In the genomic region with DNA sequence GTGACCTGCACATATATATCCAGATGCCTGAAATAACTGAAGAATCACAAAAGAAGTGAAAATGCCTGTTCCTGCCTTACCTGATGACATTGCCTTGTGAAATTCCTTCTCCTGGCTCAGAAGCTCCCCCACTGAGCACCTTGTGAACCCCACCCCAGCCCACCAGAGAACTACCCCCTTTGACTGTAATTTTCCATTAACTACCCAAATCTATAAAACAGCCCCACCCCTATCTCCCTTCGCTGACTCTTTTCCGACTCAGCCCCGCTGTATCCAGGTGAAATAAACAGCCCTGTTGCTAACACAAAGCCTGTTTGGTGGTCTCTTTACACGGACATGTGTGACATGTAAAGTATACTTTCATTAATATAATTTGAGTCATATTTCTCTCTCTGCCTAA, we compare ENCODE assay signal across 16 cellular contexts.
DNase-seq lines count a peak whose midpoint lies in the region; ATAC-seq and TF ChIP-seq lines count a peak whose summit lies in the region.
"Had no signal": no experiment of that assay in that cellular context is flagged by ENCODE, and none has a peak within 500 bp of the region (broad histone marks: within the 10 kb centered on the region; RNA-seq: fewer than 3 reads in every experiment).

No MANE protein-coding gene starts in this region.

- no peaks in the 10 kb centered on the region for H3K9me3 ChIP-seq in H9 (ENCODE audit: control insufficient read depth, low read depth, low read length)
- H3K9me3 ChIP-seq in HUES64 (ENCODE audit: insufficient read depth, low read depth, low read length), result peaks cover 6% of the 10 kb centered on the region; the same call in 1 of the 2 replicates
- peaks cover 58% of the 10 kb centered on the region for H3K9me3 ChIP-seq in endodermal cell (ENCODE audit: control insufficient read depth, low read length)
- no peaks in the 10 kb centered on the region for H3K9me3 ChIP-seq in stomach smooth muscle (ENCODE audit: control insufficient read depth in 2 of 2, low read length in 2 of 2)

- H3K4me1 Mint-ChIP-seq in H9 (peaks cover 32 to 41% of the 10 kb centered on the region in 2 experiments), endodermal cell (peaks cover 13% of the 10 kb centered on the region)
- H3K4me1 Mint-ChIP-seq in stimulated activated memory B cell treated with anti-CD40 and anti-IgM and Interleukin-4, amounts not matched to agents 10 μg/mL and 1 μg/mL and 100 μg/mL, for 72 hours, result no peaks in the 10 kb centered on the region
- H3K4me1 Mint-ChIP-seq: CD4-positive, CD25-positive, alpha-beta regulatory T cell had no signal

- H4K5ac ChIP-seq in H9 (ENCODE audit: insufficient read length, low read depth, low read length), result no peak overlapping the region

- no peak overlapping the region for H3K56ac ChIP-seq in H9 (ENCODE audit: insufficient read length, low read depth, low read length)

- no peaks in the 10 kb centered on the region for H3K36me3 ChIP-seq in HUES64 (ENCODE audit: insufficient read depth, low read length)
- H3K36me3 ChIP-seq in endodermal cell (ENCODE audit: control insufficient read depth, insufficient read depth, low read length), result no peaks in the 10 kb centered on the region
- H3K36me3 ChIP-seq in stomach smooth muscle (ENCODE audit: control insufficient read depth in 2 of 2, insufficient read depth in 2 of 2, low read length in 2 of 2), result no peaks in the 10 kb centered on the region
- H3K36me3 ChIP-seq: BLaER1 treated with 17β-estradiol and CSF1 and Interleukin-3, amounts not matched to agents 10 nM and 100 nM had no signal

- no peak for DNase-seq in H9
- DNase-seq in endodermal cell, result peak; percentile 43
- no peak for DNase-seq in foreskin fibroblast
- no peak for DNase-seq in stimulated activated CD4-positive, alpha-beta T cell treated with anti-CD3 and anti-CD28 coated beads, Interleukin-15, amount 100 ng/mL, for 24 hours
- DNase-seq: ACHN; Calu3; CD4-positive, CD25-positive, alpha-beta regulatory T cell; DMS 273 treated with DMSO at 0.1 percent for 48 hours; GOT3; HCEC 1CT had no signal

- peak overlapping the region; percentile 60 for H2BK20ac ChIP-seq in H9 (ENCODE audit: low read depth, low read length, poor library complexity, severe bottlenecking)

- H3K9me3 Mint-ChIP-seq in H9 (peaks cover 27 to 42% of the 10 kb centered on the region in 2 experiments), endodermal cell (peaks cover 62% of the 10 kb centered on the region)
- peaks cover 2% of the 10 kb centered on the region for H3K9me3 Mint-ChIP-seq in stimulated activated memory B cell treated with anti-CD40 and anti-IgM and Interleukin-4, amounts not matched to agents 10 μg/mL and 1 μg/mL and 100 μg/mL, for 72 hours

- H4K20me1 ChIP-seq in H9 (ENCODE audit: control insufficient read depth, insufficient read depth, insufficient read length), result no peaks in the 10 kb centered on the region
- H4K20me1 ChIP-seq: BLaER1 treated with 17β-estradiol and CSF1 and Interleukin-3, amounts not matched to agents 10 nM and 100 nM had no signal

- H2BK120ac ChIP-seq in H9 (ENCODE audit: low read depth, low read length, poor library complexity, severe bottlenecking), result peak overlapping the region; percentile 61

- no peaks in the 10 kb centered on the region for H3K27me3 Mint-ChIP-seq in H9 (ENCODE audit: low read depth)
- H3K27me3 Mint-ChIP-seq in endodermal cell (ENCODE audit: insufficient read depth), result no peaks in the 10 kb centered on the region
- H3K27me3 Mint-ChIP-seq in stimulated activated memory B cell treated with anti-CD40 and anti-IgM and Interleukin-4, amounts not matched to agents 10 μg/mL and 1 μg/mL and 100 μg/mL, for 72 hours, result no peaks in the 10 kb centered on the region
- H3K27me3 Mint-ChIP-seq: CD4-positive, CD25-positive, alpha-beta regulatory T cell had no signal

- H2BK12ac ChIP-seq in H9 (ENCODE audit: insufficient read length, low read depth, low read length), result no peak overlapping the region

- WGBS in H9 (ENCODE audit: extremely low coverage, insufficient read length, low lambda C conversion rate), result no CpG with 5 or more reads among the region's 4 CpGs
- 27% methylated on average over 3 of the region's 4 CpGs for WGBS in HUES64
- 0 to 33% methylated on average over 1 to 3 of the region's 4 CpGs for WGBS in endodermal cell (ENCODE audit: insufficient coverage in 1 of 2, insufficient read length in 1 of 2), 2 experiments

- ATAC-seq in stimulated activated memory B cell treated with anti-CD40 and anti-IgM and Interleukin-4, amounts not matched to agents 10 μg/mL and 1 μg/mL and 100 μg/mL, for 72 hours, result no peak
- ATAC-seq: GM12878, K562 had no signal

- H3T11ph ChIP-seq in H9 (ENCODE audit: low read length), result peak overlapping the region; percentile 88

- no peak overlapping the region for H3K4me2 ChIP-seq in H9 (ENCODE audit: insufficient read depth, insufficient read length, low read length)
- H3K4me2 ChIP-seq: BLaER1 treated with 17β-estradiol and CSF1 and Interleukin-3, amounts not matched to agents 10 nM and 100 nM had no signal

- no peaks in the 10 kb centered on the region for H3K79me1 ChIP-seq in H9 (ENCODE audit: insufficient read depth, low read depth, low read length, poor library complexity, severe bottlenecking)

- H3K4me3 Mint-ChIP-seq in H9 (no peak overlapping the region; a peak in 1 of 5 replicates), endodermal cell (no peak overlapping the region)
- no peak overlapping the region for H3K4me3 Mint-ChIP-seq in stimulated activated memory B cell treated with anti-CD40 and anti-IgM and Interleukin-4, amounts not matched to agents 10 μg/mL and 1 μg/mL and 100 μg/mL, for 72 hours
- H3K4me3 Mint-ChIP-seq: CD4-positive, CD25-positive, alpha-beta regulatory T cell had no signal

- H3K4me1 ChIP-seq in H9 (ENCODE audit: insufficient read depth, low read length), result no peaks in the 10 kb centered on the region; the same call in 1 of the 2 replicates
- peaks cover 36% of the 10 kb centered on the region for H3K4me1 ChIP-seq in HUES64 (ENCODE audit: insufficient read depth, low read length)
- H3K4me1 ChIP-seq in endodermal cell (ENCODE audit: control insufficient read depth, insufficient read depth, low read length), result peaks cover 2% of the 10 kb centered on the region
- H3K4me1 ChIP-seq in stomach smooth muscle (ENCODE audit: control insufficient read depth, insufficient read depth, low read length), result peaks cover 6% of the 10 kb centered on the region
- H3K4me1 ChIP-seq: BLaER1 treated with 17β-estradiol and CSF1 and Interleukin-3, amounts not matched to agents 10 nM and 100 nM had no signal

- no peaks in the 10 kb centered on the region for H3K79me2 ChIP-seq in H9 (ENCODE audit: insufficient read depth, low read length)

- H3K4me3 ChIP-seq in HUES64 (ENCODE audit: low read length), result no peak overlapping the region
- H3K4me3 ChIP-seq in endodermal cell (ENCODE audit: low read length), result peak overlapping the region; percentile 57
- H3K4me3 ChIP-seq in stomach smooth muscle (ENCODE audit: low read length in 2 of 2), result peak overlapping the region; percentile 22 to 27
- H3K4me3 ChIP-seq in foreskin fibroblast (ENCODE audit: low read depth in 1 of 2, low read length in 2 of 2), result no peak overlapping the region
- H3K4me3 ChIP-seq: BLaER1 treated with 17β-estradiol and CSF1 and Interleukin-3, amounts not matched to agents 10 nM and 100 nM; GM12878; K562 had no signal

- H3K18ac ChIP-seq in H9 (ENCODE audit: insufficient read length, low read depth, low read length), result peak overlapping the region; percentile 58

- no peak overlapping the region for H3K23ac ChIP-seq in H9 (ENCODE audit: insufficient read length, low read depth, low read length)

- H2BK15ac ChIP-seq in H9 (ENCODE audit: low read depth, low read length), result no peak overlapping the region

- H4K91ac ChIP-seq in H9 (ENCODE audit: insufficient read length, low read depth, low read length), result no peak overlapping the region

- peak overlapping the region; percentile 2 for H2BK5ac ChIP-seq in H9 (ENCODE audit: insufficient read length, low read length)

- no peak overlapping the region for H3K14ac ChIP-seq in H9 (ENCODE audit: insufficient read depth, low read length)

- H3K36me3 Mint-ChIP-seq in H9 (ENCODE audit: insufficient read depth in 1 of 3, low read depth in 3 of 3), result peaks cover 27 to 39% (median 39%) of the 10 kb centered on the region in 3 experiments
- peaks cover 42% of the 10 kb centered on the region for H3K36me3 Mint-ChIP-seq in endodermal cell (ENCODE audit: low read depth)
- no peaks in the 10 kb centered on the region for H3K36me3 Mint-ChIP-seq in stimulated activated memory B cell treated with anti-CD40 and anti-IgM and Interleukin-4, amounts not matched to agents 10 μg/mL and 1 μg/mL and 100 μg/mL, for 72 hours
- H3K36me3 Mint-ChIP-seq: CD4-positive, CD25-positive, alpha-beta regulatory T cell had no signal

- no peak overlapping the region; the same call in 1 of the 2 replicates for H3K4ac ChIP-seq in H9 (ENCODE audit: low read depth, low read length)

- H3K27ac ChIP-seq in H9 (ENCODE audit: insufficient read length, low read depth, low read length) (peak overlapping the region; percentile 61), HUES64 (ENCODE audit: low read depth, low read length) (peak overlapping the region; percentile 43; the same call in 1 of the 2 replicates), endodermal cell (ENCODE audit: low read depth, low read length) (no peak overlapping the region), stomach smooth muscle (ENCODE audit: low read length) (peak overlapping the region; percentile 18)
- H3K27ac ChIP-seq: BLaER1 treated with 17β-estradiol and CSF1 and Interleukin-3, amounts not matched to agents 10 nM and 100 nM had no signal

- H3K23me2 ChIP-seq in H9 (ENCODE audit: insufficient read length, low read depth, low read length, poor library complexity, severe bottlenecking), result no peaks in the 10 kb centered on the region

- H3K27me3 ChIP-seq in H9 (ENCODE audit: insufficient read depth, low read length) (no peaks in the 10 kb centered on the region), HUES64 (ENCODE audit: insufficient read depth, low read length) (no peaks in the 10 kb centered on the region), endodermal cell (ENCODE audit: control insufficient read depth, insufficient read depth, low read length, poor library complexity, severe bottlenecking) (no peaks in the 10 kb centered on the region), stomach smooth muscle (ENCODE audit: control insufficient read depth in 1 of 2, insufficient read depth in 2 of 2, low read length in 2 of 2) (no peaks in the 10 kb centered on the region)
- H3K27me3 ChIP-seq: BLaER1 treated with 17β-estradiol and CSF1 and Interleukin-3, amounts not matched to agents 10 nM and 100 nM had no signal

- no peak overlapping the region for H4K8ac ChIP-seq in H9 (replicated peaks; ENCODE audit: insufficient read length, low read depth, low read length)

- no peak overlapping the region for H2AK5ac ChIP-seq in H9 (ENCODE audit: insufficient read length, low read length)

- H2AFZ ChIP-seq in H9 (ENCODE audit: low read length), result no peak overlapping the region

- H3K27ac Mint-ChIP-seq in H9, result peak overlapping the region; percentile 96 to 99 (median 98)
- peak overlapping the region; percentile 84 for H3K27ac Mint-ChIP-seq in endodermal cell
- H3K27ac Mint-ChIP-seq in stimulated activated memory B cell treated with anti-CD40 and anti-IgM and Interleukin-4, amounts not matched to agents 10 μg/mL and 1 μg/mL and 100 μg/mL, for 72 hours, result no peak overlapping the region
- H3K27ac Mint-ChIP-seq: CD4-positive, CD25-positive, alpha-beta regulatory T cell had no signal

- TF ChIP-seq CTCF in H9 (conservative IDR thresholded peaks at IDR 0.05), result no peak
- no peak for TF ChIP-seq CTCF in endodermal cell (conservative IDR thresholded peaks at IDR 0.05)
- TF ChIP-seq CTCF in foreskin fibroblast (IDR thresholded peaks at IDR 0.05; ENCODE audit: low read depth, low read length), result no peak

- H3K9ac ChIP-seq in H9 (ENCODE audit: extremely low read depth, insufficient read length, low read length) (no peak overlapping the region), HUES64 (ENCODE audit: low read depth, low read length) (peak overlapping the region; percentile 43; the same call in 1 of the 2 replicates), endodermal cell (ENCODE audit: extremely low read depth, low read length, poor library complexity, severe bottlenecking) (no peak overlapping the region), stomach smooth muscle (ENCODE audit: low read length in 2 of 2) (no peak overlapping the region)
- H3K9ac ChIP-seq: BLaER1 treated with 17β-estradiol and CSF1 and Interleukin-3, amounts not matched to agents 10 nM and 100 nM had no signal

Comparison
In these comparisons a context has a peak if more than half of its experiments do, and no peak if none do; other contexts are left out.
1. H3K4me3 ChIP-seq: peak in endodermal cell (single experiment) and stomach smooth muscle (2 of 2); none in HUES64 (single experiment) and foreskin fibroblast (0 of 2).